18 cellular contexts compared by ENCODE assay signal in the genomic region with DNA sequence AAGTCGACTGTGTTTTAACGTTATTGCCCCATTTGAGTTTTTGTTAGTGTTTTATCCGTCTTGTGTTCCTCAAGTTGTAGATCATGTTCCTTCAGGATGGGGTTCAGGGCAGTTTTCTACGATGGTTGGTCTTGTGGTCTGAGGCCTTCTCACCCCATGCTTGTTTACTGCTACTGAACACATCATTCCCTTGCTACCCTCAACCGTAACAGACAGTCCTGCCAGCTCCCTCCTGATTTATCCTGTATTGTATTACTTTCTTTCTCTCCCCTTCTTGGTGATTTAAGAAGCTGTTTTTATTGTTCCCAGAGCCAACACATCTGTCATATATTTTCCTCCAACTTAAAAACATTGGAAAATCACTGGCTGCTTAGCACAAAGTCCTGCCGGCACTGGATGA.
"Had no signal": no experiment of that assay in that cellular context is flagged by ENCODE, and none has a peak within 500 bp of the region (broad histone marks: within the 10 kb centered on the region; RNA-seq: fewer than 3 reads in every experiment).

No MANE protein-coding gene starts in this region.

- ATAC-seq: heart right ventricle; left lung; naive thymus-derived CD8-positive, alpha-beta T cell; stimulated activated naive CD8-positive, alpha-beta T cell treated with anti-CD3 and anti-CD28 coated beads, Interleukin-15, Interleukin-2, amounts not matched to agents 100 U/mL and 50 U/mL, for 24 hours; T-cell; WTC11 had no signal

- H3K36me3 Mint-ChIP-seq: activated naive CD8-positive, alpha-beta T cell; naive thymus-derived CD8-positive, alpha-beta T cell; T-cell; WTC11 had no signal

- H3K4me3 ChIP-seq: adrenal gland, heart right ventricle, left lung, lung, SJCRH30, thyroid gland had no signal

- H3K27me3 Mint-ChIP-seq: activated naive CD8-positive, alpha-beta T cell; activated T-cell treated with anti-CD3 and anti-CD28 coated beads, Interleukin-2, amount 50 U/mL, for 24 hours; T-cell had no signal

- H3K27ac Mint-ChIP-seq: activated naive CD8-positive, alpha-beta T cell; activated T-cell treated with anti-CD3 and anti-CD28 coated beads, Interleukin-2, amount 50 U/mL, for 24 hours; activated T-helper 2 cell treated with anti-CD3 and anti-CD28 coated beads, Interferon-gamma antibody, Interleukin-2, Interleukin-4, amounts not matched to agents 10 μg/mL and 5 μg/mL and 100 μg/mL, durations not matched to agents 14 hours and 24 hours and 36 hours; naive thymus-derived CD8-positive, alpha-beta T cell; T-cell; WTC11 had no signal

- H3K4me1 ChIP-seq: adrenal gland, heart right ventricle, left lung, SJCRH30, thyroid gland had no signal

- H3K9me3 ChIP-seq: adrenal gland, left lung, SJCRH30, thyroid gland had no signal

- H3K36me3 ChIP-seq: adrenal gland, heart right ventricle, left lung, SJCRH30, thyroid gland had no signal

- H3K4me1 Mint-ChIP-seq: naive thymus-derived CD8-positive, alpha-beta T cell; T-cell; WTC11 had no signal

- H3K27me3 ChIP-seq: adrenal gland, heart right ventricle, left lung, thyroid gland had no signal

- H3K27ac ChIP-seq: adrenal gland, heart right ventricle, left lung, SJCRH30, thyroid gland had no signal

- H3K9me3 Mint-ChIP-seq: activated T-cell treated with anti-CD3 and anti-CD28 coated beads, Interleukin-2, amount 50 U/mL, for 24 hours; activated T-helper 2 cell treated with anti-CD3 and anti-CD28 coated beads, Interferon-gamma antibody, Interleukin-2, Interleukin-4, amounts not matched to agents 10 μg/mL and 5 μg/mL and 100 μg/mL, durations not matched to agents 14 hours and 24 hours and 36 hours had no signal

- DNase-seq: activated naive CD4-positive, alpha-beta T cell; activated T-cell treated with anti-CD3 and anti-CD28 coated beads, Interleukin-2, amount 50 U/mL, for 24 hours; adrenal gland; cortex of kidney; effector CD4-positive, alpha-beta T cell; heart right ventricle; left lung; naive thymus-derived CD8-positive, alpha-beta T cell; SJCRH30; stimulated activated CD4-positive, alpha-beta T cell treated with anti-CD3 and anti-CD28 coated beads, Interleukin-12 subunit alpha, Interleukin-12 subunit beta, amount 100 ng/mL, for 4 hours; stimulated activated CD4-positive, alpha-beta T cell treated with anti-CD3 and anti-CD28 coated beads, Interleukin-4, amount 100 ng/mL, for 4 hours; stimulated activated naive CD8-positive, alpha-beta T cell treated with anti-CD3 and anti-CD28 coated beads, Interleukin-15, Interleukin-2, amounts not matched to agents 100 U/mL and 50 U/mL, for 24 hours; T-cell; thyroid gland had no signal

- H3K4me3 Mint-ChIP-seq: activated naive CD8-positive, alpha-beta T cell; activated T-cell treated with anti-CD3 and anti-CD28 coated beads, Interleukin-2, amount 50 U/mL, for 24 hours; naive thymus-derived CD8-positive, alpha-beta T cell; T-cell; WTC11 had no signal
